ENCODE assay signal across 12 cellular contexts in the genomic region with DNA sequence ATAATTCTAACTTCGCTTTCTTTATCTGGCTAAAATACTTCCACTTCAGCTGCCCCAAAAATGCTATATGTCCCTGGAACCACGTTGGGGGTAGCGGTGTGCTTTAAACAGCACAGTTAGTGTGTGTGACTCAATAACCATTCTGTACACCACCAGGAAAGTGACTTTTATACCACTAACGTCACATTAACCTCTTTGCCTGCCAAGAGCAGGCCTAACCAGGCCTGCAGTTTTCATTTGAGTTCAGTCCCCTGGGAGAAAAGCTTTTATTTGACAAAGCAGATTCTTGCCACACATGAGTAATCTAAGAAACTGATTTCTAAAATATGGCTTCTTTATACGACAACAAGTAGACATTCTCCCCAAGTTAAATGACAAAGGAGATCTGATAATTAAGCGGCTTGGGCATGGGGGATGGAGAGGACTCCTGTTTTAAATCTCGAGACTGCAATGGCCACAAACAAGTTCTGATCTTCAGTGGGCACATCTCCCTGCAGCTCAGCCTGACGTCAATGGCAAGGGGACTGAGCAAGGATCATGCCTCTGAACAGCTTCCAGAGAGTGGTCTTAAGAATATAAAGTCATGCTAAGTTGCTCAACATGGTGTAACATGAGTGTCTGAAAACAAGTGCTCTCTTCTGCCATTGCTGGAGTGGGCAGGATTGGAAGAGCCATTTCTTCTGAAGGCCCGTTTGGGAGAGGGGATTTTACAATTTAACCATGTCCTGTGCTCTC.
DNase-seq lines count a peak whose midpoint lies in the region; ATAC-seq, FAIRE-seq and TF ChIP-seq lines count a peak whose summit lies in the region.
"Had no signal": no experiment of that assay in that cellular context is flagged by ENCODE, and none has a peak within 500 bp of the region (broad histone marks: within the 10 kb centered on the region; RNA-seq: fewer than 3 reads in every experiment).

No MANE protein-coding gene starts in this region.

- ATAC-seq in right cardiac atrium, result peak; percentile 92
- ATAC-seq in HG03039 (IDR thresholded peaks at IDR 0.05; ENCODE audit: unreplicated experiment), result no peak

- H3K27me3 Mint-ChIP-seq in brain, result no peaks in the 10 kb centered on the region
- H3K27me3 Mint-ChIP-seq in T-helper 2 cell treated with Interferon-gamma antibody and Interleukin-4, amounts not matched to agents 5 μg/mL and 100 μg/mL, for 36 hours (ENCODE audit: low read depth), result no peaks in the 10 kb centered on the region

- no peak for DNase-seq in H54 (ENCODE audit: insufficient read length, low spot score)
- peak; percentile 31 to 60 (median 46) for DNase-seq in right cardiac atrium
- no peak for DNase-seq in T-helper 2 cell treated with Interferon-gamma antibody and Interleukin-4, amounts not matched to agents 5 μg/mL and 100 μg/mL, for 36 hours (ENCODE audit: low spot score)
- DNase-seq in effector memory CD4-positive, alpha-beta T cell, result no peak
- DNase-seq in SW480 (ENCODE audit: low spot score), result no peak
- DNase-seq: activated CD8-positive, alpha-beta memory T cell treated with anti-CD3 and anti-CD28 coated beads for 24 hours; activated naive CD4-positive, alpha-beta T cell treated with anti-CD3 and anti-CD28 coated beads, Interleukin-2, amount 50 U/mL, for 16 hours; NCI-H1105; stimulated activated CD4-positive, alpha-beta T cell treated with anti-CD3 and anti-CD28 coated beads, Interleukin-15, amount 100 ng/mL, for 24 hours had no signal

- peaks cover 6% of the 10 kb centered on the region for H3K36me3 Mint-ChIP-seq in brain
- no peaks in the 10 kb centered on the region for H3K36me3 Mint-ChIP-seq in T-helper 2 cell treated with Interferon-gamma antibody and Interleukin-4, amounts not matched to agents 5 μg/mL and 100 μg/mL, for 36 hours (ENCODE audit: low read depth)

- H3K4me1 Mint-ChIP-seq in brain, result peaks cover 34% of the 10 kb centered on the region
- no peaks in the 10 kb centered on the region for H3K4me1 Mint-ChIP-seq in T-helper 2 cell treated with Interferon-gamma antibody and Interleukin-4, amounts not matched to agents 5 μg/mL and 100 μg/mL, for 36 hours (ENCODE audit: low read depth)

- peak overlapping the region in 4 of 5 experiments; percentile 69 to 92 (median 82) for H3K27ac Mint-ChIP-seq in brain
- no peak overlapping the region for H3K27ac Mint-ChIP-seq in T-helper 2 cell treated with Interferon-gamma antibody and Interleukin-4, amounts not matched to agents 5 μg/mL and 100 μg/mL, for 36 hours

- TF ChIP-seq POLR2A in H54 (IDR thresholded peaks at IDR 0.05; ENCODE audit: low read depth, low read length), result no peak

- H3K27ac ChIP-seq in right cardiac atrium (ENCODE audit: low read length) (peak overlapping the region; percentile 48), subcutaneous abdominal adipose tissue (ENCODE audit: low read depth, low read length) (peak overlapping the region; percentile 81)
- no peak overlapping the region for H3K27ac ChIP-seq in effector memory CD4-positive, alpha-beta T cell (ENCODE audit: insufficient read depth, low read length, poor library complexity, severe bottlenecking)

- FAIRE-seq in H54 (lab: Jason Lieb, UNC), result peak; percentile 20

- peak overlapping the region in 1 of 5 experiments; percentile 24 for H3K4me3 Mint-ChIP-seq in brain
- H3K4me3 Mint-ChIP-seq in T-helper 2 cell treated with Interferon-gamma antibody and Interleukin-4, amounts not matched to agents 5 μg/mL and 100 μg/mL, for 36 hours, result no peak overlapping the region

- 52% methylated on average over 9 of the region's 9 CpGs for WGBS in right cardiac atrium

- H3K4me3 ChIP-seq in right cardiac atrium (ENCODE audit: low read length) (no peak overlapping the region), subcutaneous abdominal adipose tissue (ENCODE audit: low read depth in 1 of 5, low read length in 5 of 5) (peak overlapping the region in 3 of 5 donors; percentile 17 to 24 (median 21))
- no peak overlapping the region for H3K4me3 ChIP-seq in effector memory CD4-positive, alpha-beta T cell (ENCODE audit: insufficient read depth, low read depth, low read length, poor library complexity, severe bottlenecking)

- H3K27me3 ChIP-seq in right cardiac atrium (ENCODE audit: control insufficient read depth, insufficient read depth) (no peaks in the 10 kb centered on the region), subcutaneous abdominal adipose tissue (ENCODE audit: control insufficient read depth in 5 of 5, insufficient read depth in 4 of 5, low read length in 5 of 5) (no peaks in the 10 kb centered on the region)
- H3K27me3 ChIP-seq in effector memory CD4-positive, alpha-beta T cell (replicated peaks; ENCODE audit: control insufficient read depth, insufficient read depth, low read length, poor library complexity, severe bottlenecking), result no peaks in the 10 kb centered on the region

- H3K9ac ChIP-seq in subcutaneous abdominal adipose tissue (ENCODE audit: low read length in 5 of 5), result peak overlapping the region in 2 of 5 donors; percentile 22 to 37

- H3K9me3 Mint-ChIP-seq in brain, result peaks cover 0 to 8% (median 6%) of the 10 kb centered on the region in 5 experiments
- H3K9me3 Mint-ChIP-seq in T-helper 2 cell treated with Interferon-gamma antibody and Interleukin-4, amounts not matched to agents 5 μg/mL and 100 μg/mL, for 36 hours, result peaks cover 1% of the 10 kb centered on the region

- no peak for TF ChIP-seq CTCF in brain (conservative IDR thresholded peaks at IDR 0.05)

- intact Hi-C loops in right cardiac atrium (cut with DNase I), result no loop called here

- H3K9me3 ChIP-seq in right cardiac atrium (ENCODE audit: control insufficient read depth, low read length), result no peaks in the 10 kb centered on the region
- peaks cover 0 to 2% (median 0%) of the 10 kb centered on the region in 5 donors for H3K9me3 ChIP-seq in subcutaneous abdominal adipose tissue (ENCODE audit: control insufficient read depth in 5 of 5, low read length in 5 of 5)
- H3K9me3 ChIP-seq in effector memory CD4-positive, alpha-beta T cell (ENCODE audit: control insufficient read depth, low read length), result no peaks in the 10 kb centered on the region

- peaks cover 1% of the 10 kb centered on the region for H3K4me1 ChIP-seq in right cardiac atrium (ENCODE audit: control insufficient read depth, insufficient read depth, low read length)
- peaks cover 6 to 27% (median 23%) of the 10 kb centered on the region in 5 donors for H3K4me1 ChIP-seq in subcutaneous abdominal adipose tissue (ENCODE audit: control insufficient read depth in 5 of 5, insufficient read depth in 5 of 5, low read length in 5 of 5)
- no peaks in the 10 kb centered on the region for H3K4me1 ChIP-seq in effector memory CD4-positive, alpha-beta T cell (ENCODE audit: control insufficient read depth, insufficient read depth, low read length, poor library complexity, severe bottlenecking)

- H3K36me3 ChIP-seq in subcutaneous abdominal adipose tissue (ENCODE audit: control insufficient read depth in 5 of 5, insufficient read depth in 5 of 5, low read length in 5 of 5), result no peaks in the 10 kb centered on the region
- H3K36me3 ChIP-seq in effector memory CD4-positive, alpha-beta T cell (ENCODE audit: control insufficient read depth, insufficient read depth, low read length), result no peaks in the 10 kb centered on the region

Comparison
In these comparisons a context has a peak if more than half of its experiments do, and no peak if none do; other contexts are left out.
1. DNase-seq: peak in right cardiac atrium (3 of 3); none in H54 (single experiment), T-helper 2 cell treated with Interferon-gamma antibody and Interleukin-4, amounts not matched to agents 5 μg/mL and 100 μg/mL, for 36 hours (single experiment), effector memory CD4-positive, alpha-beta T cell (0 of 3) and SW480 (single experiment).
2. H3K4me3 ChIP-seq: peak in subcutaneous abdominal adipose tissue (3 of 5); none in right cardiac atrium (single experiment) and effector memory CD4-positive, alpha-beta T cell (single experiment).